26 cellular contexts compared by ENCODE assay signal in the genomic region with DNA sequence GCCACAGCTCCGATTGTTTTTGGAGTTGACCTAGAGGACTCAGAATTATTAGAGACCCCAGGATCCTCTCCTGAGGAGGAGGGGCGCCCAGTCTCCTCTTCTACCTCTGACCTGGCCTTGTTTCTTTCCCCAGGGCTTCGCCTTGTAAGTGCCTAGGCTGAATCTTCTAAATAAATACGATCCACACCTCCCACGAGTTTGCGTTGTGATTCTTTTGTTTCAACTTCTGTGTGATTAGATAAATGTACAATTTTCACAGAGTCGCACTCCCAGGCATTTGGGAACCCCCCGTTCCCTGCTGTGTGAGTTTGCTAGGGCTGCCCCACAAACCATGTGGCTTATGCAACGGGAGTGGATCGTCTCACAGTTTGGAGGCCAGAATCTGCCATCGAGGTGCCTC. TPM values are rescaled to one million over a fixed set of nuclear protein-coding genes. Genes with fewer than 3 reads are reported as not detected.
DNase-seq lines count a peak whose midpoint lies in the region; ATAC-seq, FAIRE-seq and TF ChIP-seq lines count a peak whose summit lies in the region.
"Had no signal": no experiment of that assay in that cellular context is flagged by ENCODE, and none has a peak within 500 bp of the region (broad histone marks: within the 10 kb centered on the region; RNA-seq: fewer than 3 reads in every experiment).

No MANE protein-coding gene starts in this region.

- H3K4me3 ChIP-seq in HepG2 (replicated peaks in 1 of 3; ENCODE audit: insufficient read depth in 1 of 3, low read depth in 2 of 3, low read length in 3 of 3) (no peak overlapping the region), right lobe of liver (no peak overlapping the region), upper lobe of right lung (no peak overlapping the region), osteoblast (ENCODE audit: insufficient read depth, low read length) (no peak overlapping the region)
- H3K4me3 ChIP-seq: A549, GM23338 had no signal

- no peak for DNase-seq in HepG2 (ENCODE audit: low spot score)
- DNase-seq in right lobe of liver: no peak
- DNase-seq in islet precursor cell: peak; percentile 32
- no peak for DNase-seq in neural crest cell (ENCODE audit: low read depth, low spot score)
- DNase-seq in upper lobe of right lung: peak; percentile 26
- DNase-seq in substantia nigra (lab: John Stamatoyannopoulos, UW): no peak
- DNase-seq in osteoblast (ENCODE audit: insufficient read length, low spot score, missing footprints): no peak
- DNase-seq: 8988T; ACHN; AML-193; BE2C; C1 segment of cervical spinal cord; Calu3; CD4-positive, alpha-beta memory T cell; COR-L47; DMS79 treated with DMSO at 0.1 percent for 48 hours; GF-D8; H9 had no signal

- in situ Hi-C loops in HepG2 (cut with HindIII; ENCODE audit: extremely low pct_ligation_motif_present, low pct_unique_long_range_greater_than_20kb): no loop called here

- 0 out of 2 replicates have a peak overlapping the region, but pooled peaks have one; percentile 12 for H3K4me2 ChIP-seq in HepG2 (ENCODE audit: low read depth, low read length)
- H3K4me2 ChIP-seq in osteoblast (ENCODE audit: insufficient read depth, low read length): no peak overlapping the region
- H3K4me2 ChIP-seq: A549, GM23338 had no signal

- POLR2A ChIA-PET in HepG2 (lab: Yijun Ruan, JAX): no interaction called here

- no peaks in the 10 kb centered on the region for H3K4me1 Mint-ChIP-seq in neural crest cell
- H3K4me1 Mint-ChIP-seq: CD4-positive, alpha-beta memory T cell; GM23338 had no signal

- ATAC-seq in HepG2: no peak
- no peak for ATAC-seq in right lobe of liver
- no peak for ATAC-seq in upper lobe of right lung
- no peak for ATAC-seq in HG03280 (IDR thresholded peaks at IDR 0.05; ENCODE audit: unreplicated experiment)
- ATAC-seq: GM23338, HCT116 had no signal

- H3K4me1 ChIP-seq in HepG2 (ENCODE audit: insufficient read depth, low read length) (peaks cover 95% of the 10 kb centered on the region), right lobe of liver (peaks cover 0 to 19% (median 8%) of the 10 kb centered on the region in 4 donors), upper lobe of right lung (no peaks in the 10 kb centered on the region), osteoblast (ENCODE audit: insufficient read depth, low read length) (no peaks in the 10 kb centered on the region)
- H3K4me1 ChIP-seq: A549, BE2C had no signal

- H3K36me3 Mint-ChIP-seq in neural crest cell (ENCODE audit: low read depth): peaks cover 2% of the 10 kb centered on the region

- TF ChIP-seq EP300 in HepG2 (IDR thresholded peaks at IDR 0.05; ENCODE audit: low read depth in 2 of 2, low read length in 2 of 2) (no peak), HepG2 (CRISPR knock-in tag; IDR thresholded peaks at IDR 0.05; ENCODE audit: borderline replicate concordance) (no peak)

- peak overlapping the region; percentile 78 for H3K27ac Mint-ChIP-seq in neural crest cell (ENCODE audit: unreplicated experiment)
- H3K27ac Mint-ChIP-seq: CD4-positive, alpha-beta memory T cell; GM23338 had no signal

- no peak for TF ChIP-seq RAD21 in HepG2 (CRISPR knock-in tag; IDR thresholded peaks at IDR 0.05)

- WGBS in HepG2 (ENCODE audit: low lambda C conversion rate): 83% methylated on average over 11 of the region's 11 CpGs
- WGBS in right lobe of liver (ENCODE audit: insufficient coverage, low coverage, low lambda C conversion rate, missing lambda C conversion rate): 80% methylated on average over 11 of the region's 11 CpGs

- H2AFZ ChIP-seq in HepG2 (ENCODE audit: low read length) (no peak overlapping the region), osteoblast (ENCODE audit: low read length) (no peak overlapping the region)
- H2AFZ ChIP-seq: GM23338 had no signal

- no TSS peak for BruUV-seq in HepG2 (replicated peaks; lab: Mats Ljungman, UMichigan)

- H3K36me3 ChIP-seq in HepG2 (replicated peaks in 1 of 2; ENCODE audit: control insufficient read depth in 1 of 2, insufficient read depth in 2 of 2, low read length in 2 of 2): no peaks in the 10 kb centered on the region
- no peaks in the 10 kb centered on the region for H3K36me3 ChIP-seq in right lobe of liver
- no peaks in the 10 kb centered on the region for H3K36me3 ChIP-seq in upper lobe of right lung
- no peaks in the 10 kb centered on the region for H3K36me3 ChIP-seq in osteoblast (ENCODE audit: insufficient read depth, low read length)
- H3K36me3 ChIP-seq: BE2C had no signal

- FAIRE-seq in HepG2 (lab: Jason Lieb, UNC): no peak
- FAIRE-seq: A549, GM18507 had no signal

- CTCF ChIA-PET in HepG2 (lab: Yijun Ruan, JAX; ENCODE audit: low intra/inter-chr PET ratio, low total read pairs): no interaction called here

- no peaks in the 10 kb centered on the region for H3K9me3 ChIP-seq in HepG2 (ENCODE audit: low read length)
- H3K9me3 ChIP-seq in right lobe of liver: no peaks in the 10 kb centered on the region
- H3K9me3 ChIP-seq in upper lobe of right lung: no peaks in the 10 kb centered on the region
- H3K9me3 ChIP-seq in osteoblast (ENCODE audit: low read depth, low read length): no peaks in the 10 kb centered on the region
- H3K9me3 ChIP-seq: A549, BE2C had no signal

- H3K27me3 ChIP-seq in HepG2 (ENCODE audit: control insufficient read depth in 1 of 2, insufficient read depth in 2 of 2, low read length in 2 of 2) (no peaks in the 10 kb centered on the region), right lobe of liver (no peaks in the 10 kb centered on the region), upper lobe of right lung (no peaks in the 10 kb centered on the region), osteoblast (ENCODE audit: insufficient read depth, low read length) (no peaks in the 10 kb centered on the region)
- H3K27me3 ChIP-seq: BE2C had no signal

- H3K4me3 Mint-ChIP-seq in neural crest cell: no peak overlapping the region
- H3K4me3 Mint-ChIP-seq: GM23338, H9 had no signal

- no peaks in the 10 kb centered on the region for H3K27me3 Mint-ChIP-seq in neural crest cell (ENCODE audit: low read depth)

- no peak overlapping the region for H3K9ac ChIP-seq in HepG2 (ENCODE audit: insufficient read depth, low read depth, low read length)

- H4K20me1 ChIP-seq in HepG2 (ENCODE audit: insufficient read depth, low read length) (no peaks in the 10 kb centered on the region), osteoblast (ENCODE audit: insufficient read depth, low read length) (no peaks in the 10 kb centered on the region)

- TF ChIP-seq CTCF in HepG2 (CRISPR knock-in tag; IDR thresholded peaks at IDR 0.05) (no peak), right lobe of liver (IDR thresholded peaks at IDR 0.05) (no peak), neural crest cell (conservative IDR thresholded peaks at IDR 0.05) (no peak), upper lobe of right lung (IDR thresholded peaks at IDR 0.05) (no peak), osteoblast (IDR thresholded peaks at IDR 0.05; ENCODE audit: extremely low read depth, low read depth, low read length) (no peak)

- H3K27ac ChIP-seq in HepG2 (ENCODE audit: extremely low read length, insufficient read depth, low read length) (no peak overlapping the region), right lobe of liver (no peak overlapping the region), upper lobe of right lung (no peak overlapping the region), substantia nigra (ENCODE audit: low read depth, low read length, poor library complexity, severe bottlenecking) (no peak overlapping the region), osteoblast (ENCODE audit: low read depth, low read length) (no peak overlapping the region)
- H3K27ac ChIP-seq: A549 had no signal

- H3K9me3 Mint-ChIP-seq in neural crest cell: no peaks in the 10 kb centered on the region

- intact Hi-C loops in HepG2 (cut with micrococcal nuclease; ENCODE audit: unreplicated experiment) (no loop called here), right lobe of liver (cut with DNase I) (no loop called here), upper lobe of right lung (cut with DNase I) (no loop called here)

- no peak for TF ChIP-seq POLR2A in HepG2 (IDR thresholded peaks at IDR 0.05; ENCODE audit: insufficient read depth in 1 of 2, low read depth in 2 of 2, low read length in 2 of 2)
- no peak for TF ChIP-seq POLR2A in right lobe of liver (IDR thresholded peaks at IDR 0.05)

- H3K79me2 ChIP-seq in HepG2 (ENCODE audit: insufficient read depth, low read length): no peaks in the 10 kb centered on the region
- H3K79me2 ChIP-seq in osteoblast (ENCODE audit: insufficient read depth, low read length): no peaks in the 10 kb centered on the region

RNA-seq across cellular contexts. Expression of a gene that starts 1.2 kb away (rescaled TPM):
- not detected in 2 replicates for total RNA-seq in HepG2 (2016; rRNA removed; fragmentation: Illumina TruSeq; extraction: Trizol)
- not detected in 2 replicates for total RNA-seq in HepG2 (2016; cell fraction: cytosol; rRNA removed; fragmentation: Illumina TruSeq; extraction: Trizol; ENCODE audit: low read depth)
- not detected in 2 replicates for total RNA-seq in HepG2 (2016; cell fraction: insoluble cytoplasmic fraction; rRNA removed; fragmentation: Illumina TruSeq; extraction: Trizol)
- total RNA-seq in HepG2 (2016; cell fraction: membrane; rRNA removed; fragmentation: Illumina TruSeq; extraction: Trizol): not detected in 2 replicates
- total RNA-seq in HepG2 (2016; cell fraction: nucleus; rRNA removed; fragmentation: Illumina TruSeq; extraction: Trizol): not detected in 2 replicates
- 0.05 and 0.20 TPM in 2 replicates for polyA plus RNA-seq in HepG2 (2011; rRNA removed)
- 0.09 and 0.17 TPM in 2 replicates for polyA plus RNA-seq in HepG2 (2011; cell fraction: cytosol; rRNA removed)
- 0.19 TPM in 1 of 2 replicates, not detected in the other for polyA plus RNA-seq in HepG2 (2011; cell fraction: nucleus; rRNA removed)
- 0.12 and 0.13 TPM in 2 replicates for polyA plus RNA-seq in HepG2 (2012)
- not detected in 2 replicates for polyA plus RNA-seq in HepG2 (2016; cell fraction: cytosol; fragmentation: Illumina TruSeq; extraction: Trizol; ENCODE audit: low read depth)
- not detected in 2 replicates for polyA plus RNA-seq in HepG2 (2016; cell fraction: insoluble cytoplasmic fraction; fragmentation: Illumina TruSeq; extraction: Trizol; ENCODE audit: low read depth)
- polyA plus RNA-seq in HepG2 (2016; cell fraction: membrane; fragmentation: Illumina TruSeq; extraction: Trizol; ENCODE audit: low read depth): not detected in 2 replicates
- polyA plus RNA-seq in HepG2 (2016; cell fraction: nucleus; fragmentation: Illumina TruSeq; extraction: Trizol; ENCODE audit: insufficient read depth, low read depth): not detected in 2 replicates
- 0.12 TPM in 2 replicates for polyA minus RNA-seq in HepG2 (2011; rRNA and poly(A)+ RNA removed; ENCODE audit: low replicate concordance)
- not detected in 2 replicates for polyA minus RNA-seq in HepG2 (2011; cell fraction: cytosol; rRNA and poly(A)+ RNA removed)
- polyA minus RNA-seq in HepG2 (2011; cell fraction: nucleus; rRNA and poly(A)+ RNA removed): not detected in 2 replicates
- under 1 TPM in 1 of 6 experiments, not detected in 5; 0.24 TPM for total RNA-seq in right lobe of liver
- total RNA-seq in neural crest cell: 0.25 TPM in 1 of 2 replicates, not detected in the other
- total RNA-seq in upper lobe of right lung: not detected
- total RNA-seq in osteoblast: 0.36 TPM in 1 of 2 replicates, not detected in the other
- total RNA-seq: Calu3; CD4-positive, alpha-beta memory T cell; Daoy; G401; GM23338; H4; H9 had no signal
- polyA plus RNA-seq: A549; CD4-positive, alpha-beta memory T cell; GM23338 had no signal

RNA-seq across cellular contexts. Expression of a gene that starts 9.2 kb away (rescaled TPM):
- 0.09 TPM in 1 of 2 replicates, not detected in the other for total RNA-seq in HepG2 (2016; rRNA removed; fragmentation: Illumina TruSeq; extraction: Trizol)
- not detected in 2 replicates for total RNA-seq in HepG2 (2016; cell fraction: cytosol; rRNA removed; fragmentation: Illumina TruSeq; extraction: Trizol; ENCODE audit: low read depth)
- total RNA-seq in HepG2 (2016; cell fraction: insoluble cytoplasmic fraction; rRNA removed; fragmentation: Illumina TruSeq; extraction: Trizol): 0.09 TPM in 1 of 2 replicates, not detected in the other
- not detected in 2 replicates for total RNA-seq in HepG2 (2016; cell fraction: membrane; rRNA removed; fragmentation: Illumina TruSeq; extraction: Trizol)
- total RNA-seq in HepG2 (2016; cell fraction: nucleus; rRNA removed; fragmentation: Illumina TruSeq; extraction: Trizol): not detected in 2 replicates
- polyA plus RNA-seq in HepG2 (2011; rRNA removed): 0.42 TPM in 1 of 2 replicates, not detected in the other
- 0.21 and 0.24 TPM in 2 replicates for polyA plus RNA-seq in HepG2 (2011; cell fraction: cytosol; rRNA removed)
- polyA plus RNA-seq in HepG2 (2011; cell fraction: nucleus; rRNA removed): 0.98 and 1.3 TPM in 2 replicates
- polyA plus RNA-seq in HepG2 (2012): 0.28 and 1.2 TPM in 2 replicates
- polyA plus RNA-seq in HepG2 (2016; cell fraction: cytosol; fragmentation: Illumina TruSeq; extraction: Trizol; ENCODE audit: low read depth): not detected in 2 replicates
- not detected in 2 replicates for polyA plus RNA-seq in HepG2 (2016; cell fraction: insoluble cytoplasmic fraction; fragmentation: Illumina TruSeq; extraction: Trizol; ENCODE audit: low read depth)
- not detected in 2 replicates for polyA plus RNA-seq in HepG2 (2016; cell fraction: membrane; fragmentation: Illumina TruSeq; extraction: Trizol; ENCODE audit: low read depth)
- polyA plus RNA-seq in HepG2 (2016; cell fraction: nucleus; fragmentation: Illumina TruSeq; extraction: Trizol; ENCODE audit: insufficient read depth, low read depth): 0.57 TPM in 1 of 2 replicates, not detected in the other
- polyA minus RNA-seq in HepG2 (2011; rRNA and poly(A)+ RNA removed; ENCODE audit: low replicate concordance): 0.12 TPM in 1 of 2 replicates, not detected in the other
- polyA minus RNA-seq in HepG2 (2011; cell fraction: cytosol; rRNA and poly(A)+ RNA removed): not detected in 2 replicates
- not detected in 2 replicates for polyA minus RNA-seq in HepG2 (2011; cell fraction: nucleus; rRNA and poly(A)+ RNA removed)
- under 1 TPM in 2 of 6 experiments, not detected in 4; 0.17 to 0.38 TPM for total RNA-seq in right lobe of liver
- total RNA-seq in neural crest cell: not detected in 2 replicates
- total RNA-seq in upper lobe of right lung: not detected
- not detected in 2 replicates for total RNA-seq in osteoblast
- total RNA-seq: Calu3; CD4-positive, alpha-beta memory T cell; Daoy; G401; GM23338; H4; H9 had no signal
- polyA plus RNA-seq: A549; CD4-positive, alpha-beta memory T cell had no signal

RNA-seq across cellular contexts. Expression of a gene that starts 11.9 kb away (rescaled TPM):
- total RNA-seq in HepG2 (2016; rRNA removed; fragmentation: Illumina TruSeq; extraction: Trizol): not detected in 2 replicates
- total RNA-seq in HepG2 (2016; cell fraction: cytosol; rRNA removed; fragmentation: Illumina TruSeq; extraction: Trizol; ENCODE audit: low read depth): not detected in 2 replicates
- not detected in 2 replicates for total RNA-seq in HepG2 (2016; cell fraction: insoluble cytoplasmic fraction; rRNA removed; fragmentation: Illumina TruSeq; extraction: Trizol)
- total RNA-seq in HepG2 (2016; cell fraction: membrane; rRNA removed; fragmentation: Illumina TruSeq; extraction: Trizol): not detected in 2 replicates
- not detected in 2 replicates for total RNA-seq in HepG2 (2016; cell fraction: nucleus; rRNA removed; fragmentation: Illumina TruSeq; extraction: Trizol)
- 0.54 and 0.91 TPM in 2 replicates for polyA plus RNA-seq in HepG2 (2011; rRNA removed)
- polyA plus RNA-seq in HepG2 (2011; cell fraction: cytosol; rRNA removed): 0.38 and 0.96 TPM in 2 replicates
- polyA plus RNA-seq in HepG2 (2011; cell fraction: nucleus; rRNA removed): 2.2 and 3.3 TPM in 2 replicates
- 1.0 and 6.0 TPM in 2 replicates for polyA plus RNA-seq in HepG2 (2012)
- polyA plus RNA-seq in HepG2 (2016; cell fraction: cytosol; fragmentation: Illumina TruSeq; extraction: Trizol; ENCODE audit: low read depth): not detected in 2 replicates
- not detected in 2 replicates for polyA plus RNA-seq in HepG2 (2016; cell fraction: insoluble cytoplasmic fraction; fragmentation: Illumina TruSeq; extraction: Trizol; ENCODE audit: low read depth)
- not detected in 2 replicates for polyA plus RNA-seq in HepG2 (2016; cell fraction: membrane; fragmentation: Illumina TruSeq; extraction: Trizol; ENCODE audit: low read depth)
- polyA plus RNA-seq in HepG2 (2016; cell fraction: nucleus; fragmentation: Illumina TruSeq; extraction: Trizol; ENCODE audit: insufficient read depth, low read depth): not detected in 2 replicates
- 0.60 TPM in 1 of 2 replicates, not detected in the other for polyA minus RNA-seq in HepG2 (2011; rRNA and poly(A)+ RNA removed; ENCODE audit: low replicate concordance)
- not detected in 2 replicates for polyA minus RNA-seq in HepG2 (2011; cell fraction: cytosol; rRNA and poly(A)+ RNA removed)
- polyA minus RNA-seq in HepG2 (2011; cell fraction: nucleus; rRNA and poly(A)+ RNA removed): 1.1 TPM in 1 of 2 replicates, not detected in the other
- total RNA-seq in right lobe of liver: 1 to 10 TPM in 1 of 6 experiments, under 1 TPM in 3, not detected in 2; 0.18 to 3.9 (median 0.23) TPM
- total RNA-seq in neural crest cell: not detected in 2 replicates
- total RNA-seq in upper lobe of right lung: 0.46 TPM
- 0.36 and 0.59 TPM in 2 replicates for total RNA-seq in osteoblast
- total RNA-seq: Calu3; CD4-positive, alpha-beta memory T cell; Daoy; G401; GM23338; H4; H9 had no signal
- polyA plus RNA-seq: A549; CD4-positive, alpha-beta memory T cell; GM23338 had no signal

RNA-seq across cellular contexts. Expression of a gene that starts 26.3 kb away (rescaled TPM):
- total RNA-seq in HepG2 (2016; rRNA removed; fragmentation: Illumina TruSeq; extraction: Trizol) (not detected in 2 replicates), right lobe of liver (under 1 TPM in 3 of 6 experiments, not detected in 3; 0.17 to 0.18 (median 0.18) TPM), neural crest cell (not detected in 2 replicates), upper lobe of right lung (not detected), osteoblast (0.36 TPM in 1 of 2 replicates, not detected in the other)
- total RNA-seq in HepG2 (2016; cell fraction: cytosol; rRNA removed; fragmentation: Illumina TruSeq; extraction: Trizol; ENCODE audit: low read depth): not detected in 2 replicates
- not detected in 2 replicates for total RNA-seq in HepG2 (2016; cell fraction: insoluble cytoplasmic fraction; rRNA removed; fragmentation: Illumina TruSeq; extraction: Trizol)
- total RNA-seq in HepG2 (2016; cell fraction: membrane; rRNA removed; fragmentation: Illumina TruSeq; extraction: Trizol): not detected in 2 replicates
- total RNA-seq in HepG2 (2016; cell fraction: nucleus; rRNA removed; fragmentation: Illumina TruSeq; extraction: Trizol): not detected in 2 replicates
- polyA plus RNA-seq in HepG2 (2011; rRNA removed): 0.13 TPM in 1 of 2 replicates, not detected in the other
- polyA plus RNA-seq in HepG2 (2011; cell fraction: cytosol; rRNA removed): 0.04 TPM in 1 of 2 replicates, not detected in the other
- polyA plus RNA-seq in HepG2 (2011; cell fraction: nucleus; rRNA removed): 0.71 and 0.93 TPM in 2 replicates
- polyA plus RNA-seq in HepG2 (2012): 0.79 and 1.0 TPM in 2 replicates
- polyA plus RNA-seq in HepG2 (2016; cell fraction: cytosol; fragmentation: Illumina TruSeq; extraction: Trizol; ENCODE audit: low read depth): not detected in 2 replicates
- not detected in 2 replicates for polyA plus RNA-seq in HepG2 (2016; cell fraction: insoluble cytoplasmic fraction; fragmentation: Illumina TruSeq; extraction: Trizol; ENCODE audit: low read depth)
- not detected in 2 replicates for polyA plus RNA-seq in HepG2 (2016; cell fraction: membrane; fragmentation: Illumina TruSeq; extraction: Trizol; ENCODE audit: low read depth)
- not detected in 2 replicates for polyA plus RNA-seq in HepG2 (2016; cell fraction: nucleus; fragmentation: Illumina TruSeq; extraction: Trizol; ENCODE audit: insufficient read depth, low read depth)
- not detected in 2 replicates for polyA minus RNA-seq in HepG2 (2011; rRNA and poly(A)+ RNA removed; ENCODE audit: low replicate concordance)
- not detected in 2 replicates for polyA minus RNA-seq in HepG2 (2011; cell fraction: cytosol; rRNA and poly(A)+ RNA removed)
- not detected in 2 replicates for polyA minus RNA-seq in HepG2 (2011; cell fraction: nucleus; rRNA and poly(A)+ RNA removed)
- total RNA-seq: Calu3; CD4-positive, alpha-beta memory T cell; Daoy; G401; GM23338; H4; H9 had no signal
- polyA plus RNA-seq: A549; CD4-positive, alpha-beta memory T cell; GM23338 had no signal

RNA-seq across cellular contexts. Expression of a gene that starts 43.7 kb away (rescaled TPM):
- total RNA-seq in HepG2 (2016; rRNA removed; fragmentation: Illumina TruSeq; extraction: Trizol) (not detected in 2 replicates), right lobe of liver (not detected), neural crest cell (not detected in 2 replicates), upper lobe of right lung (not detected), osteoblast (not detected in 2 replicates)
- total RNA-seq in HepG2 (2016; cell fraction: cytosol; rRNA removed; fragmentation: Illumina TruSeq; extraction: Trizol; ENCODE audit: low read depth): not detected in 2 replicates
- total RNA-seq in HepG2 (2016; cell fraction: insoluble cytoplasmic fraction; rRNA removed; fragmentation: Illumina TruSeq; extraction: Trizol): not detected in 2 replicates
- not detected in 2 replicates for total RNA-seq in HepG2 (2016; cell fraction: membrane; rRNA removed; fragmentation: Illumina TruSeq; extraction: Trizol)
- total RNA-seq in HepG2 (2016; cell fraction: nucleus; rRNA removed; fragmentation: Illumina TruSeq; extraction: Trizol): not detected in 2 replicates
- not detected in 2 replicates for polyA plus RNA-seq in HepG2 (2011; rRNA removed)
- polyA plus RNA-seq in HepG2 (2011; cell fraction: cytosol; rRNA removed): not detected in 2 replicates
- not detected in 2 replicates for polyA plus RNA-seq in HepG2 (2011; cell fraction: nucleus; rRNA removed)
- 0.27 TPM in 1 of 2 replicates, not detected in the other for polyA plus RNA-seq in HepG2 (2012)
- not detected in 2 replicates for polyA plus RNA-seq in HepG2 (2016; cell fraction: cytosol; fragmentation: Illumina TruSeq; extraction: Trizol; ENCODE audit: low read depth)
- not detected in 2 replicates for polyA plus RNA-seq in HepG2 (2016; cell fraction: insoluble cytoplasmic fraction; fragmentation: Illumina TruSeq; extraction: Trizol; ENCODE audit: low read depth)
- not detected in 2 replicates for polyA plus RNA-seq in HepG2 (2016; cell fraction: membrane; fragmentation: Illumina TruSeq; extraction: Trizol; ENCODE audit: low read depth)
- not detected in 2 replicates for polyA plus RNA-seq in HepG2 (2016; cell fraction: nucleus; fragmentation: Illumina TruSeq; extraction: Trizol; ENCODE audit: insufficient read depth, low read depth)
- not detected in 2 replicates for polyA minus RNA-seq in HepG2 (2011; rRNA and poly(A)+ RNA removed; ENCODE audit: low replicate concordance)
- polyA minus RNA-seq in HepG2 (2011; cell fraction: cytosol; rRNA and poly(A)+ RNA removed): not detected in 2 replicates
- polyA minus RNA-seq in HepG2 (2011; cell fraction: nucleus; rRNA and poly(A)+ RNA removed): not detected in 2 replicates
- total RNA-seq: Calu3; CD4-positive, alpha-beta memory T cell; Daoy; G401; GM23338; H4; H9 had no signal
- polyA plus RNA-seq: A549; CD4-positive, alpha-beta memory T cell; GM23338 had no signal

Comparison
In these comparisons a context has a peak if more than half of its experiments do, and no peak if none do; other contexts are left out.
1. DNase-seq: peak in islet precursor cell (single experiment) and upper lobe of right lung (single experiment); none in HepG2 (single experiment), right lobe of liver (0 of 3), neural crest cell (single experiment), substantia nigra (0 of 49) and osteoblast (single experiment).